16 cellular contexts compared by ENCODE assay signal in genomic region chr16:70460737-70461261, GRCh38. TPM values are rescaled to one million over a fixed set of nuclear protein-coding genes. Genes with fewer than 3 reads are reported as not detected.
DNase-seq lines count a peak whose midpoint lies in the region; ATAC-seq, FAIRE-seq and TF ChIP-seq lines count a peak whose summit lies in the region.
"Had no signal": no experiment of that assay in that cellular context is flagged by ENCODE, and none has a peak within 500 bp of the region (broad histone marks: within the 10 kb centered on the region; RNA-seq: fewer than 3 reads in every experiment).

No MANE protein-coding gene starts in this region.

- H3K4me2 ChIP-seq in endothelial cell of umbilical vein (ENCODE audit: insufficient read depth, low read length) (no peak overlapping the region), mesenchymal stem cell (ENCODE audit: low read length, poor library complexity, severe bottlenecking) (no peak overlapping the region)

- H3K36me3 ChIP-seq in endothelial cell of umbilical vein (ENCODE audit: control insufficient read depth in 2 of 2, extremely low read depth in 1 of 2, insufficient read depth in 2 of 2, low read length in 2 of 2) (peaks cover 0 to 7% of the 10 kb centered on the region in 2 experiments), mesenchymal stem cell (ENCODE audit: control insufficient read depth in 1 of 2, insufficient read depth in 2 of 2, low read depth in 1 of 2, low read length in 2 of 2) (peaks cover 11 to 16% of the 10 kb centered on the region in 2 experiments)
- H3K36me3 ChIP-seq: prostate gland had no signal

- DNase-seq in AG04450 (ENCODE audit: low read depth, low spot score) (no peak), MV-4-11 (lab: John Stamatoyannopoulos, UW) (peak; percentile 9), endothelial cell of umbilical vein (ENCODE audit: low read depth, low spot score) (peak; percentile 64), mesenchymal stem cell (peak; percentile 79), D721Med (ENCODE audit: insufficient read length, low spot score) (no peak), DMS53 treated with DMSO at 0.1 percent for 48 hours (lab: John Stamatoyannopoulos, UW; ENCODE audit: unreplicated experiment) (no peak)
- DNase-seq: activated CD4-positive, alpha-beta T cell treated with anti-CD3 and anti-CD28 coated beads for 1 hour; activated T-cell treated with anti-CD3 and anti-CD28 coated beads, Interleukin-2, amount 50 U/mL, for 4 hours; C1 segment of cervical spinal cord; effector CD8-positive, alpha-beta T cell; head of caudate nucleus; NCI-H1436 treated with DMSO at 0.1 percent for 48 hours; NCI-H82 had no signal

- H3K18ac ChIP-seq in mesenchymal stem cell (ENCODE audit: low read depth in 1 of 2, low read length in 2 of 2), result peak overlapping the region in 1 of 2 experiments; percentile 80

- H3K27me3 ChIP-seq in AG04450 (ENCODE audit: control insufficient read depth, insufficient read depth, low read length), result no peaks in the 10 kb centered on the region
- H3K27me3 ChIP-seq in endothelial cell of umbilical vein (ENCODE audit: control insufficient read depth in 2 of 2, insufficient read depth in 2 of 2, low read length in 2 of 2), result no peaks in the 10 kb centered on the region
- H3K27me3 ChIP-seq in mesenchymal stem cell (ENCODE audit: control insufficient read depth in 1 of 2, insufficient read depth in 1 of 2, low read length in 2 of 2), result no peaks in the 10 kb centered on the region

- H3K9me1 ChIP-seq in endothelial cell of umbilical vein (replicated peaks; ENCODE audit: control insufficient read depth, extremely low read depth, insufficient read depth, low read length), result no peaks in the 10 kb centered on the region

- CTCF ChIA-PET in AG04450 (lab: Charles Lee) (interaction anchor here (0.6 kb wide), 1 partner anchor 193 kb away, joined by 3 read pairs; no protein-coding TSS in a partner anchor), endothelial cell of umbilical vein (lab: Charles Lee) (interaction anchor here (0.6 to 1.9 kb wide), 6 partner anchors 10 to 90 kb away, joined by 3 to 7 read pairs (median 4); no protein-coding TSS in a partner anchor)

- 43% methylated on average over 8 of the region's 8 CpGs for WGBS in mesenchymal stem cell

- no peak overlapping the region for H2BK12ac ChIP-seq in mesenchymal stem cell (ENCODE audit: low read length in 2 of 2)

- H2AK5ac ChIP-seq in mesenchymal stem cell (ENCODE audit: low read length, severe bottlenecking), result peak overlapping the region; percentile 22

- H4K8ac ChIP-seq in mesenchymal stem cell (ENCODE audit: low read length), result no peak overlapping the region

- TF ChIP-seq CTCF in AG04450 (IDR thresholded peaks at IDR 0.05; ENCODE audit: low read depth, low read length), result no peak
- no peak for TF ChIP-seq CTCF in endothelial cell of umbilical vein (IDR thresholded peaks at IDR 0.05; ENCODE audit: extremely low read depth in 1 of 2, insufficient read depth in 1 of 2, low read depth in 1 of 2, low read length in 2 of 2)
- no peak for TF ChIP-seq CTCF in D721Med (IDR thresholded peaks at IDR 0.05; ENCODE audit: insufficient read depth, missing control alignments)

- POLR2A ChIA-PET in AG04450 (lab: Yijun Ruan, JAX) (interaction anchor here (0.6 to 1.3 kb wide), 2 partner anchors 33 to 81 kb away, joined by 3 read pairs; no protein-coding TSS in a partner anchor), endothelial cell of umbilical vein (lab: Charles Lee) (no interaction called here)

- H3K79me2 ChIP-seq in endothelial cell of umbilical vein (ENCODE audit: control insufficient read depth, insufficient read depth, low read length), result no peaks in the 10 kb centered on the region

- H3K4me1 ChIP-seq in endothelial cell of umbilical vein (ENCODE audit: control insufficient read depth, extremely low read depth, insufficient read depth, low read length), result no peaks in the 10 kb centered on the region
- H3K4me1 ChIP-seq in mesenchymal stem cell (ENCODE audit: control insufficient read depth, insufficient read depth, low read depth, low read length), result peaks cover 22% of the 10 kb centered on the region
- H3K4me1 ChIP-seq: prostate gland had no signal

- peaks cover 14% of the 10 kb centered on the region for H3K79me1 ChIP-seq in mesenchymal stem cell (replicated peaks; ENCODE audit: low read length, poor library complexity, severe bottlenecking)

- H3K27ac ChIP-seq in AG04450 (ENCODE audit: low read depth, low read length) (peak overlapping the region; percentile 31), endothelial cell of umbilical vein (ENCODE audit: insufficient read depth, low read depth, low read length) (no peak overlapping the region), mesenchymal stem cell (ENCODE audit: low read length, poor library complexity, severe bottlenecking) (peak overlapping the region; percentile 25)
- H3K27ac ChIP-seq: prostate gland had no signal

- no peak overlapping the region for H2BK15ac ChIP-seq in mesenchymal stem cell (ENCODE audit: low read depth, poor library complexity, severe bottlenecking)

- H3K9ac ChIP-seq in endothelial cell of umbilical vein (replicated peaks; ENCODE audit: extremely low read depth, insufficient read depth, low read length), result no peak overlapping the region
- no peak overlapping the region for H3K9ac ChIP-seq in mesenchymal stem cell (ENCODE audit: low read length)

- FAIRE-seq in endothelial cell of umbilical vein (lab: Jason Lieb, UNC) (peak; percentile 47), D721Med (lab: Jason Lieb, UNC) (no peak)

- H3K4me3 ChIP-seq in AG04450 (ENCODE audit: low read depth, low read length) (no peak overlapping the region), endothelial cell of umbilical vein (replicated peaks in 1 of 3; ENCODE audit: insufficient read depth in 1 of 3, low read depth in 1 of 3, low read length in 3 of 3) (no peak overlapping the region), mesenchymal stem cell (ENCODE audit: insufficient read depth in 1 of 2, low read depth in 1 of 2, low read length in 2 of 2) (no peak overlapping the region)
- H3K4me3 ChIP-seq: prostate gland had no signal

- no peak overlapping the region for H2BK120ac ChIP-seq in mesenchymal stem cell (ENCODE audit: low read depth, low read length)

- H2BK5ac ChIP-seq in mesenchymal stem cell (ENCODE audit: low read depth, low read length, poor library complexity, severe bottlenecking), result no peak overlapping the region

- no peaks in the 10 kb centered on the region for H4K20me1 ChIP-seq in endothelial cell of umbilical vein (replicated peaks; ENCODE audit: control insufficient read depth, extremely low read depth, insufficient read depth, low read length)

- no peaks in the 10 kb centered on the region for H3K9me3 ChIP-seq in AG04450 (ENCODE audit: control insufficient read depth, insufficient read depth, low read length)
- H3K9me3 ChIP-seq in endothelial cell of umbilical vein (replicated peaks; ENCODE audit: control insufficient read depth, insufficient read depth, low read length), result no peaks in the 10 kb centered on the region
- no peaks in the 10 kb centered on the region for H3K9me3 ChIP-seq in mesenchymal stem cell (ENCODE audit: control insufficient read depth, low read length)
- H3K9me3 ChIP-seq: prostate gland had no signal

- H3K14ac ChIP-seq in mesenchymal stem cell (ENCODE audit: low read length in 2 of 2), result no peak overlapping the region

- no peak overlapping the region for H4K91ac ChIP-seq in mesenchymal stem cell (ENCODE audit: low read length)

- no peak for TF ChIP-seq POLR2A in endothelial cell of umbilical vein (IDR thresholded peaks at IDR 0.05; ENCODE audit: low read depth, low read length)

- no peak overlapping the region for H3K23ac ChIP-seq in mesenchymal stem cell (ENCODE audit: low read length in 2 of 2)

- intact Hi-C loops in endothelial cell of umbilical vein (cut with micrococcal nuclease), result no loop called here

- dilution Hi-C loops in endothelial cell of umbilical vein (cut with MboI; ENCODE audit: extremely low pct_ligation_motif_present, low sequenced_read_pairs), result no loop called here

- BruUV-seq in endothelial cell of umbilical vein (replicated peaks; lab: Mats Ljungman, UMichigan), result no TSS peak

- ATAC-seq in HG03159 (IDR thresholded peaks at IDR 0.05; ENCODE audit: unreplicated experiment) (no peak), GM19328 (IDR thresholded peaks at IDR 0.05; ENCODE audit: unreplicated experiment) (no peak)
- ATAC-seq: activated T-cell treated with anti-CD3 and anti-CD28 coated beads, Interleukin-2, amount 50 U/mL, for 4 hours had no signal

- H2AFZ ChIP-seq in endothelial cell of umbilical vein (ENCODE audit: low read depth, low read length), result no peak overlapping the region
- H2AFZ ChIP-seq in mesenchymal stem cell (ENCODE audit: low read depth, low read length), result no peak overlapping the region

- H3K4ac ChIP-seq in mesenchymal stem cell (ENCODE audit: low read depth in 1 of 2, low read length in 2 of 2), result peak overlapping the region in 1 of 2 experiments; percentile 57

TF ChIP-seq in endothelial cell of umbilical vein, 7 proteins besides CTCF, POLR2A, EP300 and RAD21 (continues in another document):
- TF ChIP-seq FOS (IDR thresholded peaks at IDR 0.05; ENCODE audit: borderline replicate concordance, insufficient read depth, low read length), result no peak

RNA-seq across cellular contexts. Expression of gene FCSK, which starts 6.4 kb away (rescaled TPM):
- 4.0 and 5.9 TPM in 2 replicates for polyA plus RNA-seq in AG04450 (2011; rRNA removed)
- 6.3 and 11.3 TPM in 2 replicates for polyA minus RNA-seq in AG04450 (2011; rRNA and poly(A)+ RNA removed)
- total RNA-seq in endothelial cell of umbilical vein, result 13.2 and 18.0 TPM in 2 replicates
- polyA plus RNA-seq in endothelial cell of umbilical vein, result 11.4 and 12.4 TPM in 2 replicates
- 7.2 and 8.3 TPM in 2 replicates for polyA plus RNA-seq in endothelial cell of umbilical vein (2011; cell fraction: cytosol; rRNA removed)
- polyA plus RNA-seq in endothelial cell of umbilical vein (2011; cell fraction: nucleus; rRNA removed), result 51.5 and 69.1 TPM in 2 replicates
- polyA plus RNA-seq in endothelial cell of umbilical vein (2012), result 5.8 and 11.4 TPM in 2 replicates
- 13.6 and 14.1 TPM in 2 replicates for polyA minus RNA-seq in endothelial cell of umbilical vein
- 8.9 TPM for polyA minus RNA-seq in endothelial cell of umbilical vein (2011; cell fraction: cytosol; rRNA and poly(A)+ RNA removed)
- 16.7 and 17.1 TPM in 2 replicates for polyA minus RNA-seq in endothelial cell of umbilical vein (2011; cell fraction: nucleus; rRNA and poly(A)+ RNA removed)
- 3.7 TPM for polyA plus RNA-seq in mesenchymal stem cell (2013, experiment 1 of 2)
- 3.7 TPM for polyA plus RNA-seq in mesenchymal stem cell (2013, experiment 2 of 2)

RNA-seq across cellular contexts. Expression of gene ST3GAL2, which starts 21.9 kb away (rescaled TPM):
- polyA plus RNA-seq in AG04450 (2011; rRNA removed) (12.4 and 18.2 TPM in 2 replicates), endothelial cell of umbilical vein (23.0 and 33.3 TPM in 2 replicates)
- polyA minus RNA-seq in AG04450 (2011; rRNA and poly(A)+ RNA removed), result 30.8 and 35.7 TPM in 2 replicates
- 50.2 and 50.4 TPM in 2 replicates for total RNA-seq in endothelial cell of umbilical vein
- polyA plus RNA-seq in endothelial cell of umbilical vein (2011; cell fraction: cytosol; rRNA removed), result 25.7 and 28.4 TPM in 2 replicates
- polyA plus RNA-seq in endothelial cell of umbilical vein (2011; cell fraction: nucleus; rRNA removed), result 23.1 and 27.7 TPM in 2 replicates
- polyA plus RNA-seq in endothelial cell of umbilical vein (2012), result 22.1 and 34.0 TPM in 2 replicates
- polyA minus RNA-seq in endothelial cell of umbilical vein, result 72.3 and 84.6 TPM in 2 replicates
- polyA minus RNA-seq in endothelial cell of umbilical vein (2011; cell fraction: cytosol; rRNA and poly(A)+ RNA removed), result 19.8 TPM
- polyA minus RNA-seq in endothelial cell of umbilical vein (2011; cell fraction: nucleus; rRNA and poly(A)+ RNA removed), result 29.8 and 45.1 TPM in 2 replicates
- polyA plus RNA-seq in mesenchymal stem cell (2013, experiment 1 of 2), result 52.5 TPM
- 48.9 TPM for polyA plus RNA-seq in mesenchymal stem cell (2013, experiment 2 of 2)

Comparison
In these comparisons a context has a peak if more than half of its experiments do, and no peak if none do; other contexts are left out.
1. DNase-seq: peak in MV-4-11 (single experiment), endothelial cell of umbilical vein (single experiment) and mesenchymal stem cell (single experiment); none in AG04450 (single experiment), D721Med (single experiment) and DMS53 treated with DMSO at 0.1 percent for 48 hours (single experiment).